1 cellular context compared by ENCODE assay signal in the genomic region with DNA sequence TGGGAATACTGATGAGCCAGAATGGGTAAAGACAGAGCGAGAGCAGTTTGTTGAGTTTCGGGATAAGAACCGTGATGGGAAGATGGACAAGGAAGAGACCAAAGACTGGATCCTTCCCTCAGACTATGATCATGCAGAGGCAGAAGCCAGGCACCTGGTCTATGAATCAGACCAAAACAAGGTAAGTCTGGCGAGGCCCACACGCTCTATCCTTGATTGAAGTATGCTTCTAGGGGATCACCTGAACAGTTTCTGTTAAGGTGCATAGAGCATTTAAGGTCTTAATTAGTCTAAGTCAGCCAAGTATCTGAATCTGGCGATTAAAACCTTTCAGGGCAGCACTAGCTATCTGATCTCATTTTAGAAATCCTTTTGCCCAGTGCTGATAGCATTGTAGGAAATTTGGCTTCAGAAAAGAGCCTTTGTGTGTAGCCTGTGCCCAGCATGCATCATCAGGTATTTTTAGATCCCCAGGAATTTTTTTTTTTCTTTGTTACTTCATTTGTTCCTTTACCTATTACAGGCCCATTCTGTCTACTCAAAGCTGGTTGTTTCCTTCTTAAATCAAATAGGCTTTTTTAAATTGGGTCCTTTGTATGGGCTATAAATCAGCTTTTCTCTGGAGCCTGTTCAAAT.
TF ChIP-seq lines count a peak whose summit lies in the region.

No MANE protein-coding gene starts in this region.

TF ChIP-seq in WTC11, 78 proteins besides CTCF, POLR2A, EP300 and RAD21 (continued from another document):
- TF ChIP-seq, protein P1, sequence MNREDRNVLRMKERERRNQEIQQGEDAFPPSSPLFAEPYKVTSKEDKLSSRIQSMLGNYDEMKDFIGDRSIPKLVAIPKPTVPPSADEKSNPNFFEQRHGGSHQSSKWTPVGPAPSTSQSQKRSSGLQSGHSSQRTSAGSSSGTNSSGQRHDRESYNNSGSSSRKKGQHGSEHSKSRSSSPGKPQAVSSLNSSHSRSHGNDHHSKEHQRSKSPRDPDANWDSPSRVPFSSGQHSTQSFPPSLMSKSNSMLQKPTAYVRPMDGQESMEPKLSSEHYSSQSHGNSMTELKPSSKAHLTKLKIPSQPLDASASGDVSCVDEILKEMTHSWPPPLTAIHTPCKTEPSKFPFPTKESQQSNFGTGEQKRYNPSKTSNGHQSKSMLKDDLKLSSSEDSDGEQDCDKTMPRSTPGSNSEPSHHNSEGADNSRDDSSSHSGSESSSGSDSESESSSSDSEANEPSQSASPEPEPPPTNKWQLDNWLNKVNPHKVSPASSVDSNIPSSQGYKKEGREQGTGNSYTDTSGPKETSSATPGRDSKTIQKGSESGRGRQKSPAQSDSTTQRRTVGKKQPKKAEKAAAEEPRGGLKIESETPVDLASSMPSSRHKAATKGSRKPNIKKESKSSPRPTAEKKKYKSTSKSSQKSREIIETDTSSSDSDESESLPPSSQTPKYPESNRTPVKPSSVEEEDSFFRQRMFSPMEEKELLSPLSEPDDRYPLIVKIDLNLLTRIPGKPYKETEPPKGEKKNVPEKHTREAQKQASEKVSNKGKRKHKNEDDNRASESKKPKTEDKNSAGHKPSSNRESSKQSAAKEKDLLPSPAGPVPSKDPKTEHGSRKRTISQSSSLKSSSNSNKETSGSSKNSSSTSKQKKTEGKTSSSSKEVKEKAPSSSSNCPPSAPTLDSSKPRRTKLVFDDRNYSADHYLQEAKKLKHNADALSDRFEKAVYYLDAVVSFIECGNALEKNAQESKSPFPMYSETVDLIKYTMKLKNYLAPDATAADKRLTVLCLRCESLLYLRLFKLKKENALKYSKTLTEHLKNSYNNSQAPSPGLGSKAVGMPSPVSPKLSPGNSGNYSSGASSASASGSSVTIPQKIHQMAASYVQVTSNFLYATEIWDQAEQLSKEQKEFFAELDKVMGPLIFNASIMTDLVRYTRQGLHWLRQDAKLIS (CRISPR knock-in tag; IDR thresholded peaks at IDR 0.05; ENCODE audit: borderline replicate concordance), result no peak
- TF ChIP-seq, protein P2, sequence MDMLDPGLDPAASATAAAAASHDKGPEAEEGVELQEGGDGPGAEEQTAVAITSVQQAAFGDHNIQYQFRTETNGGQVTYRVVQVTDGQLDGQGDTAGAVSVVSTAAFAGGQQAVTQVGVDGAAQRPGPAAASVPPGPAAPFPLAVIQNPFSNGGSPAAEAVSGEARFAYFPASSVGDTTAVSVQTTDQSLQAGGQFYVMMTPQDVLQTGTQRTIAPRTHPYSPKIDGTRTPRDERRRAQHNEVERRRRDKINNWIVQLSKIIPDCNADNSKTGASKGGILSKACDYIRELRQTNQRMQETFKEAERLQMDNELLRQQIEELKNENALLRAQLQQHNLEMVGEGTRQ (CRISPR knock-in tag; IDR thresholded peaks at IDR 0.05), result no peak
